In the genomic region with DNA sequence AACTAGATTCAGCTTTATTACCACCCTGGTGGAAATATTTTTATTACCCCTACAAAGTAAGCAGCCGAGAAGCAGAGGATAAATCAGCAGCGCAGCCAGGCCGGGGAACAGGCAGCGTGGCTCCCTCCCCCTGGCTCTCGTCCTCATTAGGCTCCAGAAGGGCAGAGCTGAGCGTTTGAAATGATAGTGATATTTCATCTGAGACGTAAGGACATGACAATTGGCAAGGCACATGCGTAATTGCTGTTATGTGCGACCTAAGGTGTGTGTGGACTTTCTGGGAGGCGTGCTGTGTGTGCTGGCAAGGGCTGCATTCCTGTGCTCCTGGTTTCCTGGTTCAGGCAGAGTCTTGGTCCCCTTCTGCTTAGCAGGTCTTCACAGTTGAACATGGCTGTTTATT, we compare ENCODE assay signal across 15 cellular contexts.
DNase-seq lines count a peak whose midpoint lies in the region; FAIRE-seq and TF ChIP-seq lines count a peak whose summit lies in the region.
"Had no signal": no experiment of that assay in that cellular context is flagged by ENCODE, and none has a peak within 500 bp of the region (broad histone marks: within the 10 kb centered on the region; RNA-seq: fewer than 3 reads in every experiment).

No MANE protein-coding gene starts in this region.

- H4K20me1 ChIP-seq in BLaER1, result peaks cover 88% of the 10 kb centered on the region
- H4K20me1 ChIP-seq in H1 (replicated peaks in 1 of 2; ENCODE audit: control insufficient read depth in 1 of 2, insufficient read depth in 2 of 2, low read length in 2 of 2), result peaks cover 6 to 9% of the 10 kb centered on the region in 2 experiments
- peaks cover 37% of the 10 kb centered on the region for H4K20me1 ChIP-seq in osteoblast (ENCODE audit: insufficient read depth, low read length)
- H4K20me1 ChIP-seq in Karpas-422 (ENCODE audit: insufficient read depth, low read depth, low read length), result no peaks in the 10 kb centered on the region

- no peak overlapping the region for H3K4ac ChIP-seq in H1 (replicated peaks; ENCODE audit: insufficient read length, low read depth, low read length)

- no peak overlapping the region for H4K91ac ChIP-seq in H1 (replicated peaks; ENCODE audit: insufficient read length, low read length)

- no peak overlapping the region for H2AFZ ChIP-seq in H1 (ENCODE audit: low read length)
- H2AFZ ChIP-seq in osteoblast (ENCODE audit: low read length), result no peak overlapping the region
- H2AFZ ChIP-seq in Karpas-422 (ENCODE audit: low read length), result no peak overlapping the region

- no peak overlapping the region for H3K23ac ChIP-seq in H1 (ENCODE audit: insufficient read length)

- H2BK15ac ChIP-seq in H1 (ENCODE audit: low read length), result no peak overlapping the region

- no peak for DNase-seq in H1 (ENCODE audit: low read depth in 1 of 2, low spot score in 2 of 2)
- DNase-seq in osteoblast (ENCODE audit: insufficient read length, low spot score, missing footprints), result peak; percentile 14
- DNase-seq in transverse colon, result peak; percentile 51
- no peak for DNase-seq in NCI-H2107 treated with DMSO at 0.1 percent for 48 hours (lab: John Stamatoyannopoulos, UW; ENCODE audit: unreplicated experiment)
- no peak for DNase-seq in MV-4-11 (lab: John Stamatoyannopoulos, UW)
- DNase-seq in Karpas-422, result no peak
- DNase-seq: 8988T; AML-193; C1 segment of cervical spinal cord; Calu3; CD4-positive, alpha-beta T cell; DMS 273 treated with DMSO at 0.1 percent for 48 hours; IMR-90 had no signal

- H3K9me3 ChIP-seq in BLaER1 (no peaks in the 10 kb centered on the region), H1 (ENCODE audit: insufficient read depth in 2 of 2, low read depth in 1 of 2, low read length in 1 of 2) (no peaks in the 10 kb centered on the region), osteoblast (ENCODE audit: low read depth, low read length) (no peaks in the 10 kb centered on the region), transverse colon (no peaks in the 10 kb centered on the region), Karpas-422 (ENCODE audit: low read length) (no peaks in the 10 kb centered on the region; the same call in 1 of the 2 replicates)

- no peak overlapping the region for H2AK5ac ChIP-seq in H1 (ENCODE audit: low read depth, low read length)

- H3K79me2 ChIP-seq in H1 (ENCODE audit: control insufficient read depth in 1 of 2, insufficient read depth in 2 of 2, low read length in 2 of 2), result no peaks in the 10 kb centered on the region
- H3K79me2 ChIP-seq in osteoblast (ENCODE audit: insufficient read depth, low read length), result peaks cover 3% of the 10 kb centered on the region
- peaks cover 55% of the 10 kb centered on the region for H3K79me2 ChIP-seq in Karpas-422 (ENCODE audit: low read length)

- WGBS in H1 (ENCODE audit: extremely low coverage in 1 of 2, insufficient coverage in 1 of 2, insufficient read length in 1 of 2, insufficient replicate concordance in 2 of 2, low coverage in 1 of 2, low lambda C conversion rate in 2 of 2, missing lambda C conversion rate in 1 of 2), 2 experiments, result 78% methylated on average over 10 of the region's 10 CpGs; no CpG with 5 or more reads in 1 of the 2 experiments
- WGBS in transverse colon (ENCODE audit: low coverage in 1 of 2), 2 donors, result 37 to 52% methylated on average over 4 to 10 of the region's 10 CpGs

- H3K18ac ChIP-seq in H1 (ENCODE audit: extremely low read depth, low read length), result no peak overlapping the region

- peaks cover 10% of the 10 kb centered on the region; the same call in 1 of the 2 replicates for H3K23me2 ChIP-seq in H1 (ENCODE audit: low read depth, low read length)

- H2BK120ac ChIP-seq in H1 (replicated peaks; ENCODE audit: low read depth, low read length), result no peak overlapping the region

- no peaks in the 10 kb centered on the region for H3K9me2 ChIP-seq in Karpas-422 (replicated peaks; ENCODE audit: insufficient read depth, low read length)

- H3K79me1 ChIP-seq in H1 (ENCODE audit: low read depth, low read length), result peaks cover 7% of the 10 kb centered on the region

- in situ Hi-C loops in transverse colon (cut with MboI; ENCODE audit: low pct_ligation_motif_present in 1 of 4, low pct_unique_long_range_greater_than_20kb in 1 of 4, low sequenced_read_pairs in 3 of 4), result no loop called here

- H3K27me3 ChIP-seq in BLaER1 (no peaks in the 10 kb centered on the region), H1 (replicated peaks in 1 of 4; ENCODE audit: control insufficient read depth in 3 of 4, extremely low read depth in 1 of 4, insufficient read depth in 3 of 4, low read length in 3 of 4) (no peaks in the 10 kb centered on the region), osteoblast (ENCODE audit: insufficient read depth, low read length) (no peaks in the 10 kb centered on the region), transverse colon (no peaks in the 10 kb centered on the region), Karpas-422 (ENCODE audit: low read length) (no peaks in the 10 kb centered on the region)

- POLR2A ChIA-PET in H1 (lab: Charles Lee; ENCODE audit: partially characterized antibody), result no interaction called here

- intact Hi-C loops in transverse colon (cut with DNase I; ENCODE audit: low total_unique reads), result no loop called here

- H3K9ac ChIP-seq in BLaER1, result no peak overlapping the region
- H3K9ac ChIP-seq in H1 (replicated peaks in 1 of 4; ENCODE audit: extremely low read depth in 1 of 4, low read depth in 3 of 4, low read length in 3 of 4), result no peak overlapping the region
- no peak overlapping the region for H3K9ac ChIP-seq in Karpas-422 (ENCODE audit: low read length)

- H2BK12ac ChIP-seq in H1 (ENCODE audit: low read depth, low read length), result no peak overlapping the region

- H3K4me2 ChIP-seq in BLaER1 (peak overlapping the region; percentile 61), H1 (ENCODE audit: insufficient read depth in 1 of 2, low read depth in 2 of 2, low read length in 2 of 2) (no peak overlapping the region), osteoblast (ENCODE audit: insufficient read depth, low read length) (no peak overlapping the region), Karpas-422 (ENCODE audit: low read depth, low read length, poor library complexity, severe bottlenecking) (no peak overlapping the region)

- no peak for FAIRE-seq in H1 (lab: Jason Lieb, UNC)
- FAIRE-seq: H54 had no signal

- H2BK5ac ChIP-seq in H1 (ENCODE audit: low read depth, low read length), result peak overlapping the region; percentile 47; the same call in 1 of the 2 replicates

- H3K4me3 ChIP-seq in BLaER1 (no peak overlapping the region), H1 (ENCODE audit: extremely low read depth in 1 of 4, insufficient read depth in 2 of 4, low read depth in 3 of 4, low read length in 4 of 4) (no peak overlapping the region), osteoblast (ENCODE audit: insufficient read depth, low read length) (no peak overlapping the region), transverse colon (no peak overlapping the region), Karpas-422 (ENCODE audit: low read length) (no peak overlapping the region)

- peaks cover 51% of the 10 kb centered on the region for H3K4me1 ChIP-seq in BLaER1
- no peaks in the 10 kb centered on the region; a peak in 2 of 7 replicates for H3K4me1 ChIP-seq in H1 (replicated peaks in 1 of 4; ENCODE audit: control insufficient read depth in 3 of 4, insufficient read depth in 4 of 4, low read length in 3 of 4)
- H3K4me1 ChIP-seq in osteoblast (ENCODE audit: insufficient read depth, low read length), result peaks cover 11% of the 10 kb centered on the region
- peaks cover 0 to 17% (median 7%) of the 10 kb centered on the region in 4 donors for H3K4me1 ChIP-seq in transverse colon
- no peaks in the 10 kb centered on the region for H3K4me1 ChIP-seq in Karpas-422 (ENCODE audit: low read length)

- H3K14ac ChIP-seq in H1 (ENCODE audit: insufficient read length), result no peak overlapping the region

- no peak overlapping the region for H4K8ac ChIP-seq in H1 (ENCODE audit: extremely low read depth, insufficient read depth, low read length)

- H3K27ac ChIP-seq in BLaER1 (no peak overlapping the region), H1 (ENCODE audit: low read depth, low read length) (no peak overlapping the region), osteoblast (ENCODE audit: low read depth, low read length) (no peak overlapping the region), transverse colon (peak overlapping the region in 1 of 4 donors; percentile 40), Karpas-422 (ENCODE audit: low read length) (no peak overlapping the region)

- H2BK20ac ChIP-seq in H1 (ENCODE audit: low read length), result no peak overlapping the region

- CTCF ChIA-PET in H1 (lab: Charles Lee; ENCODE audit: partially characterized antibody), result interaction anchor here (3.0 kb wide), 1 partner anchor 12 kb away, joined by 12 read pairs; no protein-coding TSS in a partner anchor

- no peak for TF ChIP-seq POLR2A in H1 (IDR thresholded peaks at IDR 0.05; ENCODE audit: control extremely low read depth in 1 of 2, low read depth in 2 of 2, low read length in 2 of 2)
- no peak for TF ChIP-seq POLR2A in transverse colon (IDR thresholded peaks at IDR 0.05)

- no peak overlapping the region for H4K5ac ChIP-seq in H1 (ENCODE audit: insufficient read length, low read depth, low read length)

- H3K36me3 ChIP-seq in BLaER1, result peaks cover 56% of the 10 kb centered on the region
- H3K36me3 ChIP-seq in H1 (ENCODE audit: control insufficient read depth in 2 of 4, insufficient read depth in 4 of 4, low read length in 3 of 4), result peaks cover 0 to 5% (median 2%) of the 10 kb centered on the region in 4 experiments; a peak in 2 of 8 replicates
- H3K36me3 ChIP-seq in osteoblast (ENCODE audit: insufficient read depth, low read length), result peaks cover 6% of the 10 kb centered on the region
- H3K36me3 ChIP-seq in transverse colon, result no peaks in the 10 kb centered on the region
- H3K36me3 ChIP-seq in Karpas-422 (ENCODE audit: insufficient read depth, low read length), result peaks cover 22% of the 10 kb centered on the region

- TF ChIP-seq CTCF in H1 (IDR thresholded peaks at IDR 0.05; ENCODE audit: control extremely low read depth in 1 of 3, insufficient read depth in 1 of 3, low read depth in 1 of 3, low read length in 3 of 3) (no peak), osteoblast (IDR thresholded peaks at IDR 0.05; ENCODE audit: extremely low read depth, low read depth, low read length) (no peak), transverse colon (IDR thresholded peaks at IDR 0.05) (no peak)

- TF ChIP-seq EP300 in H1 (IDR thresholded peaks at IDR 0.05; ENCODE audit: borderline replicate concordance in 1 of 2, low read depth in 2 of 2, low read length in 2 of 2), result no peak
- no peak for TF ChIP-seq EP300 in transverse colon (IDR thresholded peaks at IDR 0.05; ENCODE audit: low read depth)

- no peak for TF ChIP-seq RAD21 in H1 (IDR thresholded peaks at IDR 0.05 in 1 of 2, conservative IDR thresholded peaks at IDR 0.05 in 1 of 2; ENCODE audit: low read depth in 2 of 2, low read length in 2 of 2)

- no peak overlapping the region for H3K56ac ChIP-seq in H1 (replicated peaks; ENCODE audit: insufficient read length, low read depth, low read length)

TF ChIP-seq in H1, 55 proteins besides CTCF, POLR2A, EP300 and RAD21 (continues in another document):
- no peak for TF ChIP-seq GTF2F1 (IDR thresholded peaks at IDR 0.05; ENCODE audit: borderline replicate concordance, low read depth, low read length)
- TF ChIP-seq MAFK (IDR thresholded peaks at IDR 0.05; ENCODE audit: low read depth, low read length), result no peak
- no peak for TF ChIP-seq SP1 (IDR thresholded peaks at IDR 0.05; ENCODE audit: low read depth, low read length)
- TF ChIP-seq TCF12 (IDR thresholded peaks at IDR 0.05; ENCODE audit: low read depth, low read length), result no peak

Comparison
In these comparisons a context has a peak if more than half of its experiments do, and no peak if none do; other contexts are left out.
1. DNase-seq: peak in osteoblast (single experiment) and transverse colon (single experiment); none in H1 (0 of 2), NCI-H2107 treated with DMSO at 0.1 percent for 48 hours (single experiment), MV-4-11 (single experiment) and Karpas-422 (single experiment).